8 cellular contexts compared by ENCODE assay signal in genomic region chr6:36386495-36387439, GRCh38. TPM values are rescaled to one million over a fixed set of nuclear protein-coding genes. Genes with fewer than 3 reads are reported as not detected.
DNase-seq lines count a peak whose midpoint lies in the region; ATAC-seq and TF ChIP-seq lines count a peak whose summit lies in the region.

No MANE protein-coding gene starts in this region.

- H3K27ac Mint-ChIP-seq in T-helper 1 cell treated with Interleukin-12 subunit alpha and Interleukin-12 subunit beta and Interleukin-4 antibody, amounts not matched to agents 30 μg/mL and 1 μg/mL, for 36 hours, result peak overlapping the region; percentile 89
- peak overlapping the region; percentile 84 for H3K27ac Mint-ChIP-seq in stimulated activated naive B cell treated with anti-CD40 and anti-IgM and Interleukin-4, amounts not matched to agents 10 μg/mL and 1 μg/mL and 100 μg/mL, for 72 hours

- H3K36me3 Mint-ChIP-seq in T-helper 1 cell treated with Interleukin-12 subunit alpha and Interleukin-12 subunit beta and Interleukin-4 antibody, amounts not matched to agents 30 μg/mL and 1 μg/mL, for 36 hours (ENCODE audit: low read depth), result peaks cover 12% of the 10 kb centered on the region
- no peaks in the 10 kb centered on the region for H3K36me3 Mint-ChIP-seq in stimulated activated naive B cell treated with anti-CD40 and anti-IgM and Interleukin-4, amounts not matched to agents 10 μg/mL and 1 μg/mL and 100 μg/mL, for 72 hours

- intact Hi-C loops in dorsolateral prefrontal cortex (cut with DNase I), result no loop called here

- H3K9me3 ChIP-seq in BE2C (no peaks in the 10 kb centered on the region), HAP-1 (no peaks in the 10 kb centered on the region), liver (ENCODE audit: control insufficient read depth in 4 of 4, low read length in 3 of 4) (no peaks in the 10 kb centered on the region)

- H3K9ac ChIP-seq in liver (ENCODE audit: low read depth in 1 of 2, low read length in 2 of 2), result peak overlapping the region; percentile 53 to 82

- peak; percentile 68 to 72 for ATAC-seq in stimulated activated naive B cell treated with anti-CD40 and anti-IgM and Interleukin-4, amounts not matched to agents 10 μg/mL and 1 μg/mL and 100 μg/mL, for 72 hours (replicated peaks)
- no peak for ATAC-seq in HG03469 (IDR thresholded peaks at IDR 0.05; ENCODE audit: unreplicated experiment)

- H3K4me3 ChIP-seq in BE2C (ENCODE audit: low read depth, low read length), result peak overlapping the region; percentile 57
- H3K4me3 ChIP-seq in HAP-1, result peak overlapping the region; percentile 9; the same call in 1 of the 2 replicates
- peak overlapping the region; percentile 51 to 88 (median 68) for H3K4me3 ChIP-seq in dorsolateral prefrontal cortex
- peak overlapping the region; percentile 57 to 97 (median 75) for H3K4me3 ChIP-seq in liver (ENCODE audit: low read depth in 1 of 3, low read length in 3 of 3)

- TF ChIP-seq RAD21 in liver (IDR thresholded peaks at IDR 0.05), result no peak

- peak; percentile 42 for DNase-seq in BE2C
- peak in 1 of 2 experiments; percentile 54 for DNase-seq in HAP-1 (ENCODE audit: low spot score in 2 of 2)
- DNase-seq in dorsolateral prefrontal cortex, result peak in 3 of 10 donors; percentile 13 to 48 (median 30)
- DNase-seq in stimulated activated naive B cell treated with anti-CD40 and anti-IgM and Interleukin-4, amounts not matched to agents 10 μg/mL and 1 μg/mL and 100 μg/mL, for 72 hours, result no peak
- DNase-seq in GM19238 (ENCODE audit: insufficient read length, low spot score), result no peak

- H3K9me3 Mint-ChIP-seq in T-helper 1 cell treated with Interleukin-12 subunit alpha and Interleukin-12 subunit beta and Interleukin-4 antibody, amounts not matched to agents 30 μg/mL and 1 μg/mL, for 36 hours, result no peaks in the 10 kb centered on the region
- no peaks in the 10 kb centered on the region for H3K9me3 Mint-ChIP-seq in stimulated activated naive B cell treated with anti-CD40 and anti-IgM and Interleukin-4, amounts not matched to agents 10 μg/mL and 1 μg/mL and 100 μg/mL, for 72 hours

- under 1% methylated on average over 33 of the region's 33 CpGs for WGBS in liver

- H3K27me3 ChIP-seq in BE2C (peaks cover 4% of the 10 kb centered on the region), HAP-1 (ENCODE audit: low read depth) (peaks cover 11% of the 10 kb centered on the region), dorsolateral prefrontal cortex (no peaks in the 10 kb centered on the region), liver (ENCODE audit: control insufficient read depth in 4 of 4, insufficient read depth in 4 of 4, low read length in 3 of 4) (no peaks in the 10 kb centered on the region)

- H3K27ac ChIP-seq in dorsolateral prefrontal cortex, result peak overlapping the region in 30 of 59 donors; percentile 0 to 79 (median 38)
- peak overlapping the region in 1 of 2 donors; percentile 42 for H3K27ac ChIP-seq in liver (ENCODE audit: low read depth in 1 of 2, low read length in 2 of 2)

- H3K36me3 ChIP-seq in BE2C, result no peaks in the 10 kb centered on the region
- H3K36me3 ChIP-seq in HAP-1 (replicated peaks), result no peaks in the 10 kb centered on the region
- H3K36me3 ChIP-seq in liver (ENCODE audit: control insufficient read depth in 4 of 4, insufficient read depth in 3 of 4, low read depth in 1 of 4, low read length in 3 of 4), result no peaks in the 10 kb centered on the region

- H3K4me1 Mint-ChIP-seq in T-helper 1 cell treated with Interleukin-12 subunit alpha and Interleukin-12 subunit beta and Interleukin-4 antibody, amounts not matched to agents 30 μg/mL and 1 μg/mL, for 36 hours (ENCODE audit: low read depth), result peaks cover 36% of the 10 kb centered on the region
- peaks cover 17 to 21% of the 10 kb centered on the region in 2 donors for H3K4me1 Mint-ChIP-seq in stimulated activated naive B cell treated with anti-CD40 and anti-IgM and Interleukin-4, amounts not matched to agents 10 μg/mL and 1 μg/mL and 100 μg/mL, for 72 hours

- TF ChIP-seq CTCF in BE2C (IDR thresholded peaks at IDR 0.05; ENCODE audit: low read depth, low read length), result peak; percentile 15; the same call in 1 of the 2 replicates
- TF ChIP-seq CTCF in dorsolateral prefrontal cortex (IDR thresholded peaks at IDR 0.05 in 54 of 56, conservative IDR thresholded peaks at IDR 0.05 in 2 of 56; ENCODE audit: low read depth in 1 of 56, partially characterized antibody in 56 of 56), result peak in 3 of 56 donors; percentile 11 to 14 (median 14)
- TF ChIP-seq CTCF in liver (IDR thresholded peaks at IDR 0.05; ENCODE audit: low read depth, low read length, missing input control), result no peak

- H3K4me1 ChIP-seq in BE2C (no peaks in the 10 kb centered on the region), HAP-1 (peaks cover 3% of the 10 kb centered on the region; the same call in 1 of the 2 replicates), liver (ENCODE audit: control insufficient read depth in 4 of 4, insufficient read depth in 4 of 4, low read length in 3 of 4) (peaks cover 0 to 20% (median 11%) of the 10 kb centered on the region in 4 donors)

- peak overlapping the region; percentile 99 for H3K4me3 Mint-ChIP-seq in T-helper 1 cell treated with Interleukin-12 subunit alpha and Interleukin-12 subunit beta and Interleukin-4 antibody, amounts not matched to agents 30 μg/mL and 1 μg/mL, for 36 hours
- peak overlapping the region; percentile 79 to 82 for H3K4me3 Mint-ChIP-seq in stimulated activated naive B cell treated with anti-CD40 and anti-IgM and Interleukin-4, amounts not matched to agents 10 μg/mL and 1 μg/mL and 100 μg/mL, for 72 hours

- peaks cover 32% of the 10 kb centered on the region for H3K27me3 Mint-ChIP-seq in T-helper 1 cell treated with Interleukin-12 subunit alpha and Interleukin-12 subunit beta and Interleukin-4 antibody, amounts not matched to agents 30 μg/mL and 1 μg/mL, for 36 hours (ENCODE audit: low read depth)
- H3K27me3 Mint-ChIP-seq in stimulated activated naive B cell treated with anti-CD40 and anti-IgM and Interleukin-4, amounts not matched to agents 10 μg/mL and 1 μg/mL and 100 μg/mL, for 72 hours, result peaks cover 46 to 48% of the 10 kb centered on the region in 2 donors

- in situ Hi-C loops in HAP-1 (cut with MboI; ENCODE audit: low sequenced_read_pairs), result no loop called here

TF ChIP-seq in liver, 16 proteins besides CTCF, POLR2A, EP300 and RAD21:
- TF ChIP-seq ZBTB33 (IDR thresholded peaks at IDR 0.05), result no peak
- no peak for TF ChIP-seq ATF3 (IDR thresholded peaks at IDR 0.05)
- TF ChIP-seq HNF4A (conservative IDR thresholded peaks at IDR 0.05), result no peak
- no peak for TF ChIP-seq NR2F2 (IDR thresholded peaks at IDR 0.05)
TF ChIP-seq in liver: peak in this region for 0.

RNA-seq across cellular contexts. Expression of gene ETV7, which starts 0.7 kb away (rescaled TPM):
- 0.52 TPM for polyA plus RNA-seq in BE2C (2012; ENCODE audit: insufficient read depth, insufficient read length, low read depth)
- total RNA-seq in dorsolateral prefrontal cortex (1 to 10 TPM in 57 of 120 experiments, under 1 TPM in 57, not detected in 6; 0.31 to 4.0 (median 1.0) TPM), liver (under 1 TPM; 0.17 to 0.28 TPM)
- under 1 TPM; 0.43 to 0.84 TPM for polyA plus RNA-seq in liver

RNA-seq across cellular contexts. Expression of gene BNIP5, which starts 50.1 kb away (rescaled TPM):
- polyA plus RNA-seq in BE2C (2012; ENCODE audit: insufficient read depth, insufficient read length, low read depth), result 0.15 TPM
- total RNA-seq in dorsolateral prefrontal cortex, result under 1 TPM in 42 of 120 experiments, not detected in 78; 0.10 to 0.56 (median 0.18) TPM
- total RNA-seq in liver, result not detected
- not detected for polyA plus RNA-seq in liver

RNA-seq across cellular contexts. Expression of gene PXT1, which starts 55.9 kb away (rescaled TPM):
- polyA plus RNA-seq in BE2C (2012; ENCODE audit: insufficient read depth, insufficient read length, low read depth), result not detected
- total RNA-seq in dorsolateral prefrontal cortex, result 1 to 10 TPM in 1 of 120 experiments, under 1 TPM in 50, not detected in 69; 0.17 to 1.1 (median 0.34) TPM
- not detected for total RNA-seq in liver
- not detected for polyA plus RNA-seq in liver

RNA-seq across cellular contexts. Expression of gene KCTD20, which starts 56.0 kb away (rescaled TPM):
- polyA plus RNA-seq in BE2C (2012; ENCODE audit: insufficient read depth, insufficient read length, low read depth), result 46.6 TPM
- 10 to 100 TPM; 25.8 to 51.1 (median 35.6) TPM for total RNA-seq in dorsolateral prefrontal cortex
- total RNA-seq in liver, result 10 to 100 TPM; 45.2 to 48.5 TPM
- 10 to 100 TPM in 1 of 2 donors, 1 to 10 TPM in 1; 9.5 to 19.1 TPM for polyA plus RNA-seq in liver

Comparison
In these comparisons a context has a peak if more than half of its experiments do, and no peak if none do; other contexts are left out.
1. H3K4me3 ChIP-seq: peak in every context shown above with its lines; median percentile 75 in liver; 68 in dorsolateral prefrontal cortex; 57 in BE2C; 9 in HAP-1.